In genomic region chr6:23410439-23410838, GRCh38 we compare ENCODE assay signal across 22 cellular contexts.
"Had no signal": no experiment of that assay in that cellular context is flagged by ENCODE, and none has a peak within 500 bp of the region (broad histone marks: within the 10 kb centered on the region; RNA-seq: fewer than 3 reads in every experiment).

No MANE protein-coding gene starts in this region.

- DNase-seq: KBM-7, MG63, NCI-H1092, NCI-H1105 treated with DMSO at 0.1 percent for 48 hours, NCI-H1417 treated with DMSO at 0.1 percent for 48 hours, NCI-H146, NCI-H1694 treated with DMSO at 0.1 percent for 48 hours, NCI-H1930, NCI-H2081, NCI-H2107, NCI-H2227 treated with DMSO at 0.1 percent for 48 hours, NCI-H524 treated with DMSO at 0.1 percent for 48 hours, NCI-H69, NCI-H774, Right ventricle myocardium superior, RPMI8226, SIG-M5 had no signal

- FAIRE-seq: HTR-8/SVneo, RCC 7860 had no signal

- H3K9me3 ChIP-seq: MG63 had no signal

- H3K4me1 ChIP-seq: SJSA1 had no signal

- H3K4me3 ChIP-seq: MG63, SJSA1, SK-N-MC had no signal

- H3K36me3 ChIP-seq: MG63, SJSA1 had no signal

- H3K27me3 ChIP-seq: MG63, SJSA1 had no signal

- H3K27ac ChIP-seq: HL-60, SJSA1, SK-N-MC had no signal
